Comparison of ENCODE assay signal across 21 cellular contexts in genomic region chr22:28832731-28833130, GRCh38. TPM values are rescaled to one million over a fixed set of nuclear protein-coding genes. Genes with fewer than 3 reads are reported as not detected.
DNase-seq lines count a peak whose midpoint lies in the region; ATAC-seq lines count a peak whose summit lies in the region.
"Had no signal": no experiment of that assay in that cellular context is flagged by ENCODE, and none has a peak within 500 bp of the region (broad histone marks: within the 10 kb centered on the region; RNA-seq: fewer than 3 reads in every experiment).

No MANE protein-coding gene starts in this region.

- no peak overlapping the region for H3K27ac ChIP-seq in BLaER1 treated with 17β-estradiol and CSF1 and Interleukin-3, amounts not matched to agents 10 nM and 100 nM
- H3K27ac ChIP-seq: 22Rv1, BLaER1, GM23248 had no signal

- H3K4me3 ChIP-seq in BLaER1 treated with 17β-estradiol and CSF1 and Interleukin-3, amounts not matched to agents 10 nM and 100 nM = no peak overlapping the region
- H3K4me3 ChIP-seq: BLaER1, GM12878, GM23248 had no signal

- no peaks in the 10 kb centered on the region; a peak in 1 of 22 replicates for H4K20me1 ChIP-seq in BLaER1 treated with 17β-estradiol and CSF1 and Interleukin-3, amounts not matched to agents 10 nM and 100 nM
- H4K20me1 ChIP-seq: BLaER1 had no signal

- H3K27me3 Mint-ChIP-seq in activated T-cell treated with anti-CD3 and anti-CD28 coated beads, Interleukin-2, amount 50 U/mL, for 72 hours (ENCODE audit: low read depth) = no peaks in the 10 kb centered on the region
- no peaks in the 10 kb centered on the region for H3K27me3 Mint-ChIP-seq in central memory CD8-positive, alpha-beta T cell
- H3K27me3 Mint-ChIP-seq in stimulated activated memory B cell treated with anti-CD40 and anti-IgM and Interleukin-4, amounts not matched to agents 10 μg/mL and 1 μg/mL and 100 μg/mL, for 72 hours = no peaks in the 10 kb centered on the region
- H3K27me3 Mint-ChIP-seq: CD4-positive, alpha-beta T cell had no signal

- peaks cover 0 to under 1% (median 0%) of the 10 kb centered on the region in 11 experiments; a peak in 1 of 22 replicates for H3K9me3 ChIP-seq in BLaER1 treated with 17β-estradiol and CSF1 and Interleukin-3, amounts not matched to agents 10 nM and 100 nM (replicated peaks in 1 of 11)
- H3K9me3 ChIP-seq: BLaER1 had no signal

- H3K9me3 Mint-ChIP-seq in activated T-cell treated with anti-CD3 and anti-CD28 coated beads, Interleukin-2, amount 50 U/mL, for 72 hours = no peaks in the 10 kb centered on the region
- no peaks in the 10 kb centered on the region for H3K9me3 Mint-ChIP-seq in central memory CD8-positive, alpha-beta T cell
- H3K9me3 Mint-ChIP-seq in stimulated activated memory B cell treated with anti-CD40 and anti-IgM and Interleukin-4, amounts not matched to agents 10 μg/mL and 1 μg/mL and 100 μg/mL, for 72 hours = no peaks in the 10 kb centered on the region
- H3K9me3 Mint-ChIP-seq: CD4-positive, alpha-beta T cell; CD8-positive, alpha-beta memory T cell had no signal

- H3K27me3 ChIP-seq in BLaER1 treated with 17β-estradiol and CSF1 and Interleukin-3, amounts not matched to agents 10 nM and 100 nM = no peaks in the 10 kb centered on the region
- H3K27me3 ChIP-seq: BLaER1 had no signal

- no peak overlapping the region for H3K9ac ChIP-seq in BLaER1 treated with 17β-estradiol and CSF1 and Interleukin-3, amounts not matched to agents 10 nM and 100 nM
- H3K9ac ChIP-seq: BLaER1, GM23248 had no signal

- H3K4me1 ChIP-seq in BLaER1 treated with 17β-estradiol and CSF1 and Interleukin-3, amounts not matched to agents 10 nM and 100 nM = peaks cover 23 to 45% (median 41%) of the 10 kb centered on the region in 10 experiments

- no peak for DNase-seq in activated T-cell treated with anti-CD3 and anti-CD28 coated beads, Interleukin-2, amount 50 U/mL, for 72 hours
- no peak for DNase-seq in activated T-cell treated with anti-CD3 and anti-CD28 coated beads, Interleukin-2, amount 50 U/mL, for 1 hour
- no peak for DNase-seq in central memory CD8-positive, alpha-beta T cell (ENCODE audit: low spot score in 2 of 2)
- DNase-seq in NCI-H2227 treated with DMSO at 0.1 percent for 48 hours (lab: John Stamatoyannopoulos, UW) (no peak), iPS-NIHi11 (ENCODE audit: low spot score) (no peak)
- DNase-seq: CD4-positive, alpha-beta T cell; CD8-positive, alpha-beta memory T cell; DMS 273 treated with DMSO at 0.1 percent for 48 hours; DMS79; EL; GDM1; GM23248; H7; HCEC 1CT had no signal

- H3K4me1 Mint-ChIP-seq in activated T-cell treated with anti-CD3 and anti-CD28 coated beads, Interleukin-2, amount 50 U/mL, for 72 hours (ENCODE audit: low read depth) = peaks cover 24% of the 10 kb centered on the region
- H3K4me1 Mint-ChIP-seq in central memory CD8-positive, alpha-beta T cell = peaks cover 36% of the 10 kb centered on the region
- peaks cover 14% of the 10 kb centered on the region for H3K4me1 Mint-ChIP-seq in stimulated activated memory B cell treated with anti-CD40 and anti-IgM and Interleukin-4, amounts not matched to agents 10 μg/mL and 1 μg/mL and 100 μg/mL, for 72 hours

- ATAC-seq in activated T-cell treated with anti-CD3 and anti-CD28 coated beads, Interleukin-2, amount 50 U/mL, for 72 hours (replicated peaks in 1 of 2) = no peak
- no peak for ATAC-seq in central memory CD8-positive, alpha-beta T cell (replicated peaks; ENCODE audit: extremely low read depth, poor library complexity, severe bottlenecking)
- ATAC-seq in stimulated activated memory B cell treated with anti-CD40 and anti-IgM and Interleukin-4, amounts not matched to agents 10 μg/mL and 1 μg/mL and 100 μg/mL, for 72 hours = no peak
- ATAC-seq: GM12878 had no signal

- H3K4me2 ChIP-seq in BLaER1 treated with 17β-estradiol and CSF1 and Interleukin-3, amounts not matched to agents 10 nM and 100 nM = peak overlapping the region in 9 of 11 experiments; percentile 12 to 45 (median 27); a peak in 9 of 22 replicates
- H3K4me2 ChIP-seq: BLaER1 had no signal

- H3K27ac Mint-ChIP-seq in activated T-cell treated with anti-CD3 and anti-CD28 coated beads, Interleukin-2, amount 50 U/mL, for 72 hours = peak overlapping the region; percentile 61
- H3K27ac Mint-ChIP-seq in central memory CD8-positive, alpha-beta T cell (ENCODE audit: low read depth) = peak overlapping the region; percentile 83
- H3K27ac Mint-ChIP-seq in stimulated activated memory B cell treated with anti-CD40 and anti-IgM and Interleukin-4, amounts not matched to agents 10 μg/mL and 1 μg/mL and 100 μg/mL, for 72 hours = peak overlapping the region; percentile 11
- H3K27ac Mint-ChIP-seq: B cell; CD4-positive, alpha-beta T cell had no signal

- no peaks in the 10 kb centered on the region for H3K36me3 Mint-ChIP-seq in activated T-cell treated with anti-CD3 and anti-CD28 coated beads, Interleukin-2, amount 50 U/mL, for 72 hours (ENCODE audit: insufficient read depth in 2 of 2)
- H3K36me3 Mint-ChIP-seq in central memory CD8-positive, alpha-beta T cell (ENCODE audit: insufficient read depth) = peaks cover 2% of the 10 kb centered on the region
- peaks cover 19% of the 10 kb centered on the region for H3K36me3 Mint-ChIP-seq in stimulated activated memory B cell treated with anti-CD40 and anti-IgM and Interleukin-4, amounts not matched to agents 10 μg/mL and 1 μg/mL and 100 μg/mL, for 72 hours

- H3K4me3 Mint-ChIP-seq in activated T-cell treated with anti-CD3 and anti-CD28 coated beads, Interleukin-2, amount 50 U/mL, for 72 hours = no peak overlapping the region
- no peak overlapping the region for H3K4me3 Mint-ChIP-seq in central memory CD8-positive, alpha-beta T cell
- H3K4me3 Mint-ChIP-seq in stimulated activated memory B cell treated with anti-CD40 and anti-IgM and Interleukin-4, amounts not matched to agents 10 μg/mL and 1 μg/mL and 100 μg/mL, for 72 hours = no peak overlapping the region
- H3K4me3 Mint-ChIP-seq: B cell; CD14-positive monocyte; CD4-positive, alpha-beta T cell; CD8-positive, alpha-beta memory T cell had no signal

- H3K36me3 ChIP-seq in BLaER1 treated with 17β-estradiol and CSF1 and Interleukin-3, amounts not matched to agents 10 nM and 100 nM = 0 out of 22 replicates have a peak, but pooled peaks cover 0 to 5% (median 0%) of the 10 kb centered on the region in 11 experiments
- H3K36me3 ChIP-seq: BLaER1 had no signal

RNA-seq across cellular contexts. Expression of gene XBP1, which starts 32.4 kb away (rescaled TPM):
- total RNA-seq in activated T-cell treated with anti-CD3 and anti-CD28 coated beads, Interleukin-2, amount 50 U/mL, for 72 hours = 100 to 1,000 TPM; 205 to 209 TPM

RNA-seq across cellular contexts. Expression of gene ZNRF3, which starts 50.6 kb away (rescaled TPM):
- under 1 TPM; 0.86 to 0.94 TPM for total RNA-seq in activated T-cell treated with anti-CD3 and anti-CD28 coated beads, Interleukin-2, amount 50 U/mL, for 72 hours

Comparison
In these comparisons a context has a peak if more than half of its experiments do, and no peak if none do; other contexts are left out.
1. H3K27ac Mint-ChIP-seq: peak in every context shown above with its lines; median percentile 83 in central memory CD8-positive, alpha-beta T cell; 61 in activated T-cell treated with anti-CD3 and anti-CD28 coated beads, Interleukin-2, amount 50 U/mL, for 72 hours; 11 in stimulated activated memory B cell treated with anti-CD40 and anti-IgM and Interleukin-4, amounts not matched to agents 10 μg/mL and 1 μg/mL and 100 μg/mL, for 72 hours.